14 cellular contexts compared by ENCODE assay signal in genomic region chr11:44561275-44561781, GRCh38. TPM values are rescaled to one million over a fixed set of nuclear protein-coding genes. Genes with fewer than 3 reads are reported as not detected.
DNase-seq lines count a peak whose midpoint lies in the region; ATAC-seq and TF ChIP-seq lines count a peak whose summit lies in the region.
"Had no signal": no experiment of that assay in that cellular context is flagged by ENCODE, and none has a peak within 500 bp of the region (broad histone marks: within the 10 kb centered on the region; RNA-seq: fewer than 3 reads in every experiment).

No MANE protein-coding gene starts in this region.

- POLR2A ChIA-PET in CD8-positive, alpha-beta T cell (lab: Charles Lee) = interaction anchor here (1.0 kb wide), 1 partner anchor 52 kb away, joined by 3 read pairs; no protein-coding TSS in a partner anchor

- peaks cover 22% of the 10 kb centered on the region for H3K4me1 ChIP-seq in CD8-positive, alpha-beta T cell (ENCODE audit: insufficient read depth, low read length)
- peaks cover 40% of the 10 kb centered on the region for H3K4me1 ChIP-seq in RWPE2 (ENCODE audit: insufficient read depth, poor library complexity, severe bottlenecking)

- no peak for TF ChIP-seq CTCF in CD8-positive, alpha-beta T cell (IDR thresholded peaks at IDR 0.05)
- TF ChIP-seq CTCF in RWPE2 (IDR thresholded peaks at IDR 0.05; ENCODE audit: poor library complexity, severe bottlenecking) (no peak), fibroblast of mammary gland (conservative IDR thresholded peaks at IDR 0.05; ENCODE audit: control insufficient read depth, insufficient read depth, low read depth, low read length) (no peak)

- H3K27ac Mint-ChIP-seq in CD8-positive, alpha-beta T cell = peak overlapping the region; percentile 24

- no peak overlapping the region for H3K4me3 ChIP-seq in CD8-positive, alpha-beta T cell (ENCODE audit: low read depth, low read length)
- H3K4me3 ChIP-seq in RWPE2 (ENCODE audit: severe bottlenecking) = no peak overlapping the region
- H3K4me3 ChIP-seq in fibroblast of mammary gland (ENCODE audit: control insufficient read depth, low read depth, low read length) = no peak overlapping the region
- H3K4me3 ChIP-seq: coronary artery, HAP-1 had no signal

- H3K27ac ChIP-seq in CD8-positive, alpha-beta T cell (ENCODE audit: low read depth, low read length) = no peak overlapping the region
- peak overlapping the region; percentile 96 for H3K27ac ChIP-seq in RWPE2 (ENCODE audit: poor library complexity, severe bottlenecking)
- H3K27ac ChIP-seq: coronary artery had no signal

- H3K4me3 Mint-ChIP-seq in CD8-positive, alpha-beta T cell = no peak overlapping the region
- H3K4me3 Mint-ChIP-seq: CD4-positive, alpha-beta T cell had no signal

- DNase-seq in CD8-positive, alpha-beta T cell = no peak
- DNase-seq in ELR (ENCODE audit: low read depth) (peak; percentile 58), RWPE2 (ENCODE audit: low spot score) (peak; percentile 77), fibroblast of mammary gland (ENCODE audit: low read depth) (peak; percentile 34), superior temporal gyrus (ENCODE audit: extremely low spot score) (no peak), HuH-7 (ENCODE audit: low spot score) (no peak)
- no peak for DNase-seq in activated CD4-positive, CD25-positive, alpha-beta regulatory T cell (lab: John Stamatoyannopoulos, UW)
- DNase-seq: CD4-positive, alpha-beta T cell; NCI-H526; occipital lobe; Right ventricle myocardium superior had no signal

- no peaks in the 10 kb centered on the region for H3K9me3 ChIP-seq in CD8-positive, alpha-beta T cell (ENCODE audit: low read length)
- no peaks in the 10 kb centered on the region for H3K9me3 ChIP-seq in RWPE2 (ENCODE audit: severe bottlenecking)
- H3K9me3 ChIP-seq: HAP-1 had no signal

- intact Hi-C loops in CD8-positive, alpha-beta T cell (cut with DNase I, micrococcal nuclease) = loop anchor here (10.0 kb wide), 3 partner anchors 543 to 1243 kb away; partner anchors contain the start of genes HSD17B12 (in 1 of the 2) and SLC35C1 (in 1 of the 2)

- no peaks in the 10 kb centered on the region for H3K36me3 Mint-ChIP-seq in CD8-positive, alpha-beta T cell

- peaks cover 24% of the 10 kb centered on the region for H3K4me1 Mint-ChIP-seq in CD8-positive, alpha-beta T cell (ENCODE audit: low read depth)

- no peaks in the 10 kb centered on the region for H3K36me3 ChIP-seq in CD8-positive, alpha-beta T cell (ENCODE audit: insufficient read depth, low read length)
- no peaks in the 10 kb centered on the region for H3K36me3 ChIP-seq in RWPE2 (ENCODE audit: low read depth)
- H3K36me3 ChIP-seq: HAP-1 had no signal

- CTCF ChIA-PET in CD8-positive, alpha-beta T cell (lab: Charles Lee) = interaction anchor here (0.9 to 17.8 kb wide), 6 partner anchors 9 to 350 kb away, joined by 3 to 625 read pairs (median 5); partner anchors contain the start of genes CD82 and TSPAN18

- H3K27me3 Mint-ChIP-seq in CD8-positive, alpha-beta T cell (ENCODE audit: low read depth) = no peaks in the 10 kb centered on the region
- H3K27me3 Mint-ChIP-seq: CD4-positive, alpha-beta T cell had no signal

- H3K27me3 ChIP-seq in CD8-positive, alpha-beta T cell (ENCODE audit: insufficient read depth, low read length) = no peaks in the 10 kb centered on the region
- H3K27me3 ChIP-seq in RWPE2 (ENCODE audit: insufficient read depth, poor library complexity, severe bottlenecking) = no peaks in the 10 kb centered on the region

- no peak for ATAC-seq in CD8-positive, alpha-beta T cell
- peak; percentile 30 for ATAC-seq in RWPE2 (ENCODE audit: low read depth)
- ATAC-seq in HG02938 (IDR thresholded peaks at IDR 0.05; ENCODE audit: unreplicated experiment) = no peak

- H3K9me3 Mint-ChIP-seq in CD8-positive, alpha-beta T cell = no peaks in the 10 kb centered on the region
- H3K9me3 Mint-ChIP-seq: CD4-positive, alpha-beta T cell had no signal

RNA-seq across cellular contexts. Expression of gene CD82, which starts 4.1 kb away (rescaled TPM):
- total RNA-seq in CD8-positive, alpha-beta T cell = 10 to 100 TPM; 28.1 to 32.4 TPM

Comparison
In these comparisons a context has a peak if more than half of its experiments do, and no peak if none do; other contexts are left out.
1. DNase-seq: peak in ELR (single experiment), RWPE2 (single experiment) and fibroblast of mammary gland (single experiment); none in CD8-positive, alpha-beta T cell (0 of 7), superior temporal gyrus (single experiment), HuH-7 (single experiment) and activated CD4-positive, CD25-positive, alpha-beta regulatory T cell (0 of 4).